8 cellular contexts compared by ENCODE assay signal in the genomic region with DNA sequence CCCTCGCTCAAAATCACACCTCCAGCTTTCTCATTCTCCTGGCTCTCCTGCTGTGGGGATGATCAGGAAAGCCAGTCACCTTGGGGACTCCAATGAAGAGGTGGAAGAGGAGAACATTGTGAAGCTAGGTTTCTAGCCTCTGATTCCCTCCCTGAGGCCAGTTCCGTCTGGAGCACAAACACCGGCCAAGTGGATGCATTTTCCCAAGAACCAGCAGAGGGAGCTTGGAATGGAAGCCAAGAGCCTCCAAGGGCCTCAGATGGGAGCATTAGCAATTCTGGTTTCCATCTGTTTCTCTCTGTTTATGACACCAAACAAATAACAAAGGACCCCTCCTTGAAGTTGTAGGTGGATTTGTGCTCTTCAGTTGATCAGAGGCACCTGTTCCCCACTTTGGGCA. TPM values are rescaled to one million over a fixed set of nuclear protein-coding genes. Genes with fewer than 3 reads are reported as not detected.
DNase-seq lines count a peak whose midpoint lies in the region; ATAC-seq and TF ChIP-seq lines count a peak whose summit lies in the region.

No MANE protein-coding gene starts in this region.

- no peak overlapping the region for H3K4me2 ChIP-seq in hepatocyte

- ATAC-seq in upper lobe of right lung (peak; percentile 33), GM21515 (IDR thresholded peaks at IDR 0.05; ENCODE audit: unreplicated experiment) (no peak), HG02623 (IDR thresholded peaks at IDR 0.05; ENCODE audit: unreplicated experiment) (no peak), GM21528 (IDR thresholded peaks at IDR 0.05; ENCODE audit: low FRiP score, unreplicated experiment) (no peak)

- H3K36me3 ChIP-seq in hepatocyte (replicated peaks; ENCODE audit: insufficient read depth, low read depth) (no peaks in the 10 kb centered on the region), upper lobe of right lung (no peaks in the 10 kb centered on the region)

- DNase-seq in NCI-H82 (lab: John Stamatoyannopoulos, UW) (peak; percentile 77), NCI-H82 treated with DMSO at 0.1 percent for 48 hours (lab: John Stamatoyannopoulos, UW; ENCODE audit: unreplicated experiment) (no peak), SK-MEL-5 (ENCODE audit: low read depth, low spot score) (peak; percentile 72), hepatocyte (ENCODE audit: low spot score) (peak; percentile 69), upper lobe of right lung (no peak)

- H3K27ac ChIP-seq in hepatocyte: no peak overlapping the region
- no peak overlapping the region for H3K27ac ChIP-seq in upper lobe of right lung

- no peaks in the 10 kb centered on the region for H3K9me2 ChIP-seq in hepatocyte (replicated peaks; ENCODE audit: insufficient read depth)

- H4K20me1 ChIP-seq in hepatocyte (ENCODE audit: insufficient read depth, poor library complexity, severe bottlenecking): no peaks in the 10 kb centered on the region

- peak; percentile 52 for TF ChIP-seq CTCF in hepatocyte (IDR thresholded peaks at IDR 0.05; ENCODE audit: poor library complexity)
- peak; percentile 44 for TF ChIP-seq CTCF in upper lobe of right lung (IDR thresholded peaks at IDR 0.05)

- H3K27me3 ChIP-seq in hepatocyte: peaks cover 5% of the 10 kb centered on the region
- H3K27me3 ChIP-seq in upper lobe of right lung: no peaks in the 10 kb centered on the region

- no peaks in the 10 kb centered on the region for H3K9me3 ChIP-seq in hepatocyte (ENCODE audit: low read depth)
- no peaks in the 10 kb centered on the region for H3K9me3 ChIP-seq in upper lobe of right lung

- no peaks in the 10 kb centered on the region for H3K4me1 ChIP-seq in hepatocyte (ENCODE audit: insufficient read depth)
- H3K4me1 ChIP-seq in upper lobe of right lung: no peaks in the 10 kb centered on the region

- no peaks in the 10 kb centered on the region for H3K79me2 ChIP-seq in hepatocyte

- no peak overlapping the region for H3K4me3 ChIP-seq in hepatocyte
- H3K4me3 ChIP-seq in upper lobe of right lung: no peak overlapping the region

- no peak overlapping the region for H2AFZ ChIP-seq in hepatocyte

- 50% methylated on average over 3 of the region's 3 CpGs for WGBS in hepatocyte (ENCODE audit: low lambda C conversion rate, missing lambda C conversion rate)

- in situ Hi-C loops in SK-MEL-5 (cut with HindIII; ENCODE audit: low pct_unique_long_range_greater_than_20kb, low sequenced_read_pairs): no loop called here

- intact Hi-C loops in upper lobe of right lung (cut with DNase I): no loop called here

RNA-seq across cellular contexts. Expression of a gene that starts 40.6 kb away (rescaled TPM):
- total RNA-seq in SK-MEL-5 (2014; rRNA removed; shearing (Covaris generic)): 0.85 and 0.93 TPM in 2 replicates
- polyA plus RNA-seq in SK-MEL-5 (2015; cell fraction: cytosol; rRNA removed): 0.35 and 1.7 TPM in 2 replicates
- polyA plus RNA-seq in SK-MEL-5 (2015; cell fraction: nucleus; rRNA removed): 0.04 and 2.0 TPM in 2 replicates
- total RNA-seq in hepatocyte (8.3 and 12.3 TPM in 2 replicates), upper lobe of right lung (4.6 TPM)
- 4.7 and 7.2 TPM in 2 replicates for polyA plus RNA-seq in hepatocyte

Comparison
In these comparisons a context has a peak if more than half of its experiments do, and no peak if none do; other contexts are left out.
1. DNase-seq: peak in NCI-H82 (single experiment), SK-MEL-5 (single experiment) and hepatocyte (single experiment); none in NCI-H82 treated with DMSO at 0.1 percent for 48 hours (single experiment) and upper lobe of right lung (single experiment).